20 cellular contexts compared by ENCODE assay signal in genomic region chr2:217732995-217733394, GRCh38.
DNase-seq lines count a peak whose midpoint lies in the region; ATAC-seq and TF ChIP-seq lines count a peak whose summit lies in the region.
"Had no signal": no experiment of that assay in that cellular context is flagged by ENCODE, and none has a peak within 500 bp of the region (broad histone marks: within the 10 kb centered on the region; RNA-seq: fewer than 3 reads in every experiment).

No MANE protein-coding gene starts in this region.

- no peak for TF ChIP-seq CTCF in fibroblast of mammary gland (conservative IDR thresholded peaks at IDR 0.05; ENCODE audit: control insufficient read depth, insufficient read depth, low read depth, low read length)
- TF ChIP-seq CTCF in testis (IDR thresholded peaks at IDR 0.05), result no peak

- H3K9me3 ChIP-seq in testis, result no peaks in the 10 kb centered on the region
- H3K9me3 ChIP-seq: transverse colon had no signal

- H3K36me3 ChIP-seq in testis (ENCODE audit: low read depth, missing control alignments), result no peaks in the 10 kb centered on the region
- H3K36me3 ChIP-seq: transverse colon had no signal

- intact Hi-C loops in sciatic nerve (cut with DNase I) (no loop called here), testis (cut with DNase I; ENCODE audit: low total_unique reads) (no loop called here)

- H3K4me3 ChIP-seq in fibroblast of mammary gland (ENCODE audit: control insufficient read depth, low read depth, low read length), result no peak overlapping the region
- no peak overlapping the region for H3K4me3 ChIP-seq in testis
- H3K4me3 ChIP-seq: transverse colon had no signal

- 58 to 60% methylated on average over 3 of the region's 3 CpGs for WGBS in testis, 2 donors

- no peak for TF ChIP-seq POLR2A in testis (IDR thresholded peaks at IDR 0.05)

- in situ Hi-C loops in KBM-7 (cut with MboI; ENCODE audit: low pct_unique_long_range_greater_than_20kb, low sequenced_read_pairs), result no loop called here

- H3K27ac ChIP-seq in testis, result peak overlapping the region in 1 of 2 donors; percentile 21
- H3K27ac ChIP-seq: RWPE1 had no signal

- H3K4me1 ChIP-seq in testis, result peaks cover 16% of the 10 kb centered on the region

- H3K27me3 ChIP-seq in testis, result no peaks in the 10 kb centered on the region
- H3K27me3 ChIP-seq: transverse colon had no signal

- peak; percentile 65 for ATAC-seq in sciatic nerve
- ATAC-seq in GM21528 (IDR thresholded peaks at IDR 0.05; ENCODE audit: low FRiP score, unreplicated experiment), result no peak
- ATAC-seq: CD8-positive, alpha-beta T cell had no signal

- peak; percentile 80 for DNase-seq in AG08395 (ENCODE audit: low spot score)
- peak; percentile 62 for DNase-seq in LHCN-M2 (ENCODE audit: low read depth)
- peak; percentile 79 for DNase-seq in fibroblast of mammary gland (ENCODE audit: low read depth)
- DNase-seq in sciatic nerve (ENCODE audit: low spot score), result no peak
- no peak for DNase-seq in KBM-7
- DNase-seq in testis, result no peak
- no peak for DNase-seq in hypothalamus (lab: John Stamatoyannopoulos, UW)
- DNase-seq: activated CD4-positive, alpha-beta T cell treated with anti-CD3 and anti-CD28 coated beads, Interleukin-2, amount 10 ng/mL, durations not matched to agents 24 days and 14 days; activated CD8-positive, alpha-beta memory T cell treated with anti-CD3 and anti-CD28 coated beads, Interleukin-2, amount 50 U/mL, for 4 hours; activated effector memory CD4-positive, alpha-beta T cell treated with anti-CD3 and anti-CD28 coated beads, Interleukin-2, amount 50 U/mL, for 16 hours; amygdala; CD8-positive, alpha-beta T cell; DMS53; left cardiac atrium; MM.1S; NCI-H187; SW 1271; transverse colon had no signal

Comparison
In these comparisons a context has a peak if more than half of its experiments do, and no peak if none do; other contexts are left out.
1. DNase-seq: peak in AG08395 (single experiment), LHCN-M2 (single experiment) and fibroblast of mammary gland (single experiment); none in sciatic nerve (single experiment), KBM-7 (single experiment), testis (single experiment) and hypothalamus (0 of 51).